27 cellular contexts compared by ENCODE assay signal in the genomic region with DNA sequence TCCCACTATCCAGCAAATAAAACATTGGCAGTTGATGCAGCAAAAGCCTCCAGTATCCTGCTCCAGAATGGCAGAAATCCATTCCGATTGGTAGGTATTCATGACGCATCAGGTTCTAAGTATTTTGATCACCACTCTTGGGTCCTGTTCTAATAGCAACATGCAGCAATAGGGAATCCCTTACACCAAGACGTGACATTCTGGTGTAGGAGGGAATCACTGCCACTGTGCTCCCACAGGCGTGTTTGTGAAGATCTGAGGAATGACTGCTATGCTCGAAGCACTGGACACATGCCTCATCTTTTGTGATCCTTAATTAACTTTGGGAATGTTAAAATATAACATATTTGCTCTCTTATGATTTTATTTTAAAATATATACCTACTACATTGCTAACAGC.
"Had no signal": no experiment of that assay in that cellular context is flagged by ENCODE, and none has a peak within 500 bp of the region (broad histone marks: within the 10 kb centered on the region; RNA-seq: fewer than 3 reads in every experiment).

No MANE protein-coding gene starts in this region.

- H3K4me3 Mint-ChIP-seq: activated CD4-positive, alpha-beta T cell treated with anti-CD3 and anti-CD28 coated beads, Interleukin-2, amount 10 ng/mL, durations not matched to agents 7 days and 5 days; activated CD8-positive, alpha-beta memory T cell treated with anti-CD3 and anti-CD28 coated beads, Interleukin-2, amount 10 ng/mL, durations not matched to agents 7 days and 5 days; activated CD8-positive, alpha-beta T cell treated with anti-CD3 and anti-CD28 coated beads for 36 hours; brain; mesothelial cell of epicardium; natural killer cell treated with Interleukin-12 subunit alpha and Interleukin-12 subunit beta and Interleukin-15 and Interleukin-18, amount 100 ng/mL, for 72 hours; stimulated activated naive CD8-positive, alpha-beta T cell treated with anti-CD3 and anti-CD28 coated beads, Interleukin-15, Interleukin-2, amounts not matched to agents 100 ng/mL and 50 ng/mL, for 24 hours; T-cell; T-helper 2 cell treated with Interferon-gamma antibody and Interleukin-4, amounts not matched to agents 5 μg/mL and 100 μg/mL, for 36 hours had no signal

- ATAC-seq: activated CD8-positive, alpha-beta memory T cell treated with anti-CD3 and anti-CD28 coated beads, Interleukin-2, amount 10 ng/mL, durations not matched to agents 7 days and 5 days; activated CD8-positive, alpha-beta T cell treated with anti-CD3 and anti-CD28 coated beads for 36 hours; esophagus mucosa; heart left ventricle; lower lobe of right lung; natural killer cell treated with Interleukin-12 subunit alpha and Interleukin-12 subunit beta and Interleukin-15 and Interleukin-18, amount 100 ng/mL, for 72 hours; psoas muscle; T-cell; upper lobe of right lung had no signal

- H3K4me1 Mint-ChIP-seq: activated CD4-positive, alpha-beta T cell treated with anti-CD3 and anti-CD28 coated beads, Interleukin-2, amount 10 ng/mL, durations not matched to agents 7 days and 5 days; activated CD8-positive, alpha-beta memory T cell treated with anti-CD3 and anti-CD28 coated beads, Interleukin-2, amount 10 ng/mL, durations not matched to agents 7 days and 5 days; brain; T-cell had no signal

- H3K4me3 ChIP-seq: heart left ventricle, lower lobe of right lung, psoas muscle, right atrium auricular region, thyroid gland, upper lobe of right lung had no signal

- H3K27me3 Mint-ChIP-seq: activated CD8-positive, alpha-beta memory T cell treated with anti-CD3 and anti-CD28 coated beads, Interleukin-2, amount 10 ng/mL, durations not matched to agents 7 days and 5 days; activated CD8-positive, alpha-beta T cell treated with anti-CD3 and anti-CD28 coated beads for 36 hours; natural killer cell treated with Interleukin-12 subunit alpha and Interleukin-12 subunit beta and Interleukin-15 and Interleukin-18, amount 100 ng/mL, for 72 hours; stimulated activated naive CD8-positive, alpha-beta T cell treated with anti-CD3 and anti-CD28 coated beads, Interleukin-15, Interleukin-2, amounts not matched to agents 100 ng/mL and 50 ng/mL, for 24 hours had no signal

- H3K9me3 ChIP-seq: heart left ventricle, lower lobe of right lung, psoas muscle, right atrium auricular region, thyroid gland, upper lobe of right lung had no signal

- DNase-seq: activated CD4-positive, alpha-beta T cell treated with anti-CD3 and anti-CD28 coated beads, Interleukin-2, amount 10 ng/mL, durations not matched to agents 7 days and 5 days; activated CD4-positive, CD25-positive, alpha-beta regulatory T cell treated with anti-CD3 and anti-CD28 coated beads, Interleukin-2, amount 50 U/mL, for 72 hours; activated CD8-positive, alpha-beta memory T cell treated with anti-CD3 and anti-CD28 coated beads, Interleukin-2, amount 10 ng/mL, durations not matched to agents 7 days and 5 days; activated CD8-positive, alpha-beta T cell treated with anti-CD3 and anti-CD28 coated beads for 36 hours; activated gamma-delta T cell; activated naive CD4-positive, alpha-beta T cell treated with anti-CD3 and anti-CD28 coated beads, Interleukin-2, amount 50 U/mL, for 16 hours; activated T-cell treated with anti-CD3 and anti-CD28 coated beads for 4 hours; anterior cingulate cortex; central memory CD4-positive, alpha-beta T cell; dermis blood vessel endothelial cell; effector CD8-positive, alpha-beta T cell; heart left ventricle; lower lobe of right lung; psoas muscle; stimulated activated CD4-positive, alpha-beta T cell treated with anti-CD3 and anti-CD28 coated beads, Interleukin-4, amount 100 ng/mL, for 4 hours; substantia nigra; T-cell; thyroid gland; upper lobe of right lung; WERI-Rb-1 had no signal

- H3K4me1 ChIP-seq: psoas muscle had no signal

- H3K27ac ChIP-seq: lower lobe of right lung, psoas muscle, thyroid gland, upper lobe of right lung, WERI-Rb-1 had no signal

- H3K27ac Mint-ChIP-seq: activated CD4-positive, alpha-beta T cell treated with anti-CD3 and anti-CD28 coated beads, Interleukin-2, amount 10 ng/mL, durations not matched to agents 7 days and 5 days; activated CD8-positive, alpha-beta memory T cell treated with anti-CD3 and anti-CD28 coated beads, Interleukin-2, amount 10 ng/mL, durations not matched to agents 7 days and 5 days; activated CD8-positive, alpha-beta T cell treated with anti-CD3 and anti-CD28 coated beads for 36 hours; brain; mesothelial cell of epicardium; natural killer cell treated with Interleukin-12 subunit alpha and Interleukin-12 subunit beta and Interleukin-15 and Interleukin-18, amount 100 ng/mL, for 72 hours; stimulated activated naive CD8-positive, alpha-beta T cell treated with anti-CD3 and anti-CD28 coated beads, Interleukin-15, Interleukin-2, amounts not matched to agents 100 ng/mL and 50 ng/mL, for 24 hours; T-cell; T-helper 2 cell treated with Interferon-gamma antibody and Interleukin-4, amounts not matched to agents 5 μg/mL and 100 μg/mL, for 36 hours had no signal

- H3K27me3 ChIP-seq: heart left ventricle, right atrium auricular region, thyroid gland, upper lobe of right lung had no signal

- H3K36me3 ChIP-seq: right atrium auricular region, thyroid gland, upper lobe of right lung, WERI-Rb-1 had no signal

- H3K9me3 Mint-ChIP-seq: activated CD4-positive, alpha-beta T cell treated with anti-CD3 and anti-CD28 coated beads, Interleukin-2, amount 10 ng/mL, durations not matched to agents 7 days and 5 days; activated CD8-positive, alpha-beta T cell treated with anti-CD3 and anti-CD28 coated beads for 36 hours; brain; mesothelial cell of epicardium; stimulated activated naive CD8-positive, alpha-beta T cell treated with anti-CD3 and anti-CD28 coated beads, Interleukin-15, Interleukin-2, amounts not matched to agents 100 ng/mL and 50 ng/mL, for 24 hours; T-cell; T-helper 2 cell treated with Interferon-gamma antibody and Interleukin-4, amounts not matched to agents 5 μg/mL and 100 μg/mL, for 36 hours had no signal

- H3K36me3 Mint-ChIP-seq: activated CD8-positive, alpha-beta memory T cell treated with anti-CD3 and anti-CD28 coated beads, Interleukin-2, amount 10 ng/mL, durations not matched to agents 7 days and 5 days; brain; natural killer cell treated with Interleukin-12 subunit alpha and Interleukin-12 subunit beta and Interleukin-15 and Interleukin-18, amount 100 ng/mL, for 72 hours; T-cell had no signal
